ENCODE assay signal across 35 cellular contexts in genomic region chr12:75739916-75740315, GRCh38.
"Had no signal": no experiment of that assay in that cellular context is flagged by ENCODE, and none has a peak within 500 bp of the region (broad histone marks: within the 10 kb centered on the region; RNA-seq: fewer than 3 reads in every experiment).

No MANE protein-coding gene starts in this region.

- H2AFZ ChIP-seq: PC-9 had no signal

- ATAC-seq: activated CD4-positive, alpha-beta T cell treated with anti-CD3 and anti-CD28 coated beads for 36 hours; activated CD4-positive, CD25-positive, alpha-beta regulatory T cell treated with anti-CD3 and anti-CD28 coated beads, Interleukin-2, amount 50 U/mL, for 24 hours; activated T-cell treated with anti-CD3 and anti-CD28 coated beads, Interleukin-2, amount 50 U/mL, for 4 hours; WTC11 had no signal

- H3K4me1 Mint-ChIP-seq: activated CD4-positive, alpha-beta T cell treated with anti-CD3 and anti-CD28 coated beads, Interleukin-2, amount 10 ng/mL, durations not matched to agents 7 days and 5 days; activated naive CD4-positive, alpha-beta T cell treated with anti-CD3 and anti-CD28 coated beads, Interleukin-2, amount 10 ng/mL, durations not matched to agents 7 days and 5 days; central memory CD8-positive, alpha-beta T cell had no signal

- H3K36me3 Mint-ChIP-seq: activated naive CD4-positive, alpha-beta T cell treated with anti-CD3 and anti-CD28 coated beads, Interleukin-2, amount 10 ng/mL, durations not matched to agents 7 days and 5 days; activated naive CD8-positive, alpha-beta T cell treated with anti-CD3 and anti-CD28 coated beads for 36 hours; WTC11 had no signal

- H3K27ac Mint-ChIP-seq: activated CD4-positive, alpha-beta T cell treated with anti-CD3 and anti-CD28 coated beads for 36 hours; activated CD4-positive, alpha-beta T cell treated with anti-CD3 and anti-CD28 coated beads, Interleukin-2, amount 10 ng/mL, durations not matched to agents 7 days and 5 days; activated naive CD4-positive, alpha-beta T cell treated with anti-CD3 and anti-CD28 coated beads, Interleukin-2, amount 10 ng/mL, durations not matched to agents 7 days and 5 days; activated naive CD8-positive, alpha-beta T cell treated with anti-CD3 and anti-CD28 coated beads for 36 hours; activated T-helper 1 cell treated with anti-CD3 and anti-CD28 coated beads, Interleukin-12 subunit alpha, Interleukin-12 subunit beta, Interleukin-2, Interleukin-4 antibody, amounts not matched to agents 30 ng/mL and 10 ng/mL and 1 ng/mL, durations not matched to agents 14 hours and 24 hours and 36 hours; T-helper 2 cell treated with Interferon-gamma antibody and Interleukin-4, amounts not matched to agents 5 μg/mL and 100 μg/mL, for 36 hours; WTC11 had no signal

- H3K4me3 Mint-ChIP-seq: activated CD4-positive, alpha-beta T cell treated with anti-CD3 and anti-CD28 coated beads for 36 hours; activated CD4-positive, alpha-beta T cell treated with anti-CD3 and anti-CD28 coated beads, Interleukin-2, amount 10 ng/mL, durations not matched to agents 7 days and 5 days; activated naive CD4-positive, alpha-beta T cell treated with anti-CD3 and anti-CD28 coated beads, Interleukin-2, amount 10 ng/mL, durations not matched to agents 7 days and 5 days; activated naive CD8-positive, alpha-beta T cell treated with anti-CD3 and anti-CD28 coated beads for 36 hours; activated T-cell treated with anti-CD3 and anti-CD28 coated beads, Interleukin-2, amount 50 U/mL, for 4 hours; activated T-helper 1 cell treated with anti-CD3 and anti-CD28 coated beads, Interleukin-12 subunit alpha, Interleukin-12 subunit beta, Interleukin-2, Interleukin-4 antibody, amounts not matched to agents 30 ng/mL and 10 ng/mL and 1 ng/mL, durations not matched to agents 14 hours and 24 hours and 36 hours; central memory CD8-positive, alpha-beta T cell; T-helper 2 cell treated with Interferon-gamma antibody and Interleukin-4, amounts not matched to agents 5 μg/mL and 100 μg/mL, for 36 hours; WTC11 had no signal

- H3K9me3 ChIP-seq: MG63, SJCRH30 had no signal

- H3K36me3 ChIP-seq: brain microvascular endothelial cell, cardiac muscle cell, MG63, SJCRH30 had no signal

- DNase-seq: activated CD4-positive, alpha-beta T cell treated with anti-CD3 and anti-CD28 coated beads for 36 hours; activated CD4-positive, alpha-beta T cell treated with anti-CD3 and anti-CD28 coated beads, Interleukin-2, amount 10 ng/mL, durations not matched to agents 7 days and 5 days; activated CD4-positive, alpha-beta T cell treated with anti-CD3 and anti-CD28 coated beads, Interleukin-2, amount 50 U/mL, for 48 hours; activated CD8-positive, alpha-beta memory T cell treated with anti-CD3 and anti-CD28 coated beads, Interleukin-2, amount 50 U/mL, for 4 hours; activated gamma-delta T cell treated with Interleukin-2 at 50 U/mL for 16 hours; activated naive CD4-positive, alpha-beta T cell treated with anti-CD3 and anti-CD28 coated beads, Interleukin-2, amount 10 ng/mL, durations not matched to agents 7 days and 5 days; activated naive CD8-positive, alpha-beta T cell treated with anti-CD3 and anti-CD28 coated beads for 36 hours; activated T-cell treated with anti-CD3 and anti-CD28 coated beads for 4 hours; activated T-cell treated with anti-CD3 and anti-CD28 coated beads, Interleukin-2, amount 50 U/mL, for 4 hours; amniotic stem cell; aorta; brain microvascular endothelial cell; Kasumi-1; KG1; MG63; NCI-H1048; NCI-H1436 treated with DMSO at 0.1 percent for 48 hours; NCI-H187; NCI-H2081; NCI-H2171 treated with DMSO at 0.1 percent for 48 hours; NCI-H2227 treated with DMSO at 0.1 percent for 48 hours; NCI-H446; NCI-H510A treated with DMSO at 0.1 percent for 48 hours; NCI-H526 treated with DMSO at 0.1 percent for 48 hours; NK-92 treated with Interleukin-12 subunit alpha and Interleukin-12 subunit beta, amount 100 ng/mL, for 24 hours; PC-9; SHP77; SJCRH30 had no signal

- H3K4me2 ChIP-seq: PC-9 had no signal

- H3K4me3 ChIP-seq: cardiac muscle cell, MG63, PC-9, SJCRH30, SK-N-MC had no signal

- H3K9me3 Mint-ChIP-seq: activated CD4-positive, alpha-beta T cell treated with anti-CD3 and anti-CD28 coated beads, Interleukin-2, amount 10 ng/mL, durations not matched to agents 7 days and 5 days; activated naive CD4-positive, alpha-beta T cell treated with anti-CD3 and anti-CD28 coated beads, Interleukin-2, amount 10 ng/mL, durations not matched to agents 7 days and 5 days; activated naive CD8-positive, alpha-beta T cell treated with anti-CD3 and anti-CD28 coated beads for 36 hours; activated T-cell treated with anti-CD3 and anti-CD28 coated beads, Interleukin-2, amount 50 U/mL, for 4 hours; activated T-helper 1 cell treated with anti-CD3 and anti-CD28 coated beads, Interleukin-12 subunit alpha, Interleukin-12 subunit beta, Interleukin-2, Interleukin-4 antibody, amounts not matched to agents 30 ng/mL and 10 ng/mL and 1 ng/mL, durations not matched to agents 14 hours and 24 hours and 36 hours; central memory CD8-positive, alpha-beta T cell; T-helper 2 cell treated with Interferon-gamma antibody and Interleukin-4, amounts not matched to agents 5 μg/mL and 100 μg/mL, for 36 hours; WTC11 had no signal

- H3K27ac ChIP-seq: brain microvascular endothelial cell, cardiac muscle cell, PC-9, SJCRH30, SK-N-MC had no signal

- H3K27me3 ChIP-seq: brain microvascular endothelial cell, cardiac muscle cell, MG63, SJCRH30 had no signal
